Comparison of ENCODE assay signal across 8 cellular contexts in genomic region chr1:2468041-2468472, GRCh38. TPM values are rescaled to one million over a fixed set of nuclear protein-coding genes. Genes with fewer than 3 reads are reported as not detected.
DNase-seq lines count a peak whose midpoint lies in the region; ATAC-seq and TF ChIP-seq lines count a peak whose summit lies in the region.

No MANE protein-coding gene starts in this region.

- no peak overlapping the region for H3K4me3 Mint-ChIP-seq in activated T-cell treated with anti-CD3 and anti-CD28 coated beads, Interleukin-2, amount 50 U/mL, for 4 hours

- H3K4me1 ChIP-seq in Karpas-422 (ENCODE audit: low read length) (peaks cover 8% of the 10 kb centered on the region), uterus (no peaks in the 10 kb centered on the region)

- peaks cover 7% of the 10 kb centered on the region for H3K27me3 Mint-ChIP-seq in activated T-cell treated with anti-CD3 and anti-CD28 coated beads, Interleukin-2, amount 50 U/mL, for 4 hours (ENCODE audit: low read depth)

- H3K9me2 ChIP-seq in Karpas-422 (replicated peaks; ENCODE audit: insufficient read depth, low read length) = no peaks in the 10 kb centered on the region

- H3K9me3 ChIP-seq in Karpas-422 (ENCODE audit: low read length) (no peaks in the 10 kb centered on the region), uterus (no peaks in the 10 kb centered on the region)

- H3K9ac ChIP-seq in Karpas-422 (ENCODE audit: low read length) = no peak overlapping the region

- peaks cover 7% of the 10 kb centered on the region for H3K4me1 Mint-ChIP-seq in activated T-cell treated with anti-CD3 and anti-CD28 coated beads, Interleukin-2, amount 50 U/mL, for 4 hours (ENCODE audit: low read depth)

- H3K79me2 ChIP-seq in Karpas-422 (ENCODE audit: low read length) = no peaks in the 10 kb centered on the region

- H3K4me3 ChIP-seq in Karpas-422 (ENCODE audit: low read length) (no peak overlapping the region), uterus (no peak overlapping the region)

- DNase-seq in AG08395 (ENCODE audit: low spot score) (peak; percentile 59), Karpas-422 (peak; percentile 81), islet precursor cell (peak; percentile 76), SIG-M5 treated with dmso at 0.1 percent for 504 hours (lab: John Stamatoyannopoulos, UW; ENCODE audit: unreplicated experiment) (no peak), SHP77 (lab: John Stamatoyannopoulos, UW) (no peak), GM19238 (ENCODE audit: insufficient read length, low spot score) (no peak), uterus (no peak)
- DNase-seq in activated T-cell treated with anti-CD3 and anti-CD28 coated beads, Interleukin-2, amount 50 U/mL, for 4 hours = peak; percentile 26

- intact Hi-C loops in uterus (cut with DNase I; ENCODE audit: low total_unique reads) = no loop called here

- no peak for TF ChIP-seq CTCF in uterus (IDR thresholded peaks at IDR 0.05)

- H3K27me3 ChIP-seq in Karpas-422 (ENCODE audit: low read length) = no peaks in the 10 kb centered on the region
- H3K27me3 ChIP-seq in uterus = peaks cover 7 to 12% of the 10 kb centered on the region in 2 donors

- peak; percentile 20 to 32 for ATAC-seq in activated T-cell treated with anti-CD3 and anti-CD28 coated beads, Interleukin-2, amount 50 U/mL, for 4 hours

- TF ChIP-seq POLR2A in uterus (IDR thresholded peaks at IDR 0.05) = no peak

- H3K36me3 ChIP-seq in Karpas-422 (ENCODE audit: insufficient read depth, low read length) (no peaks in the 10 kb centered on the region), uterus (no peaks in the 10 kb centered on the region)

- H2AFZ ChIP-seq in Karpas-422 (ENCODE audit: low read length) = no peak overlapping the region

- H3K36me3 Mint-ChIP-seq in activated T-cell treated with anti-CD3 and anti-CD28 coated beads, Interleukin-2, amount 50 U/mL, for 4 hours (ENCODE audit: insufficient read depth) = no peaks in the 10 kb centered on the region

- H4K20me1 ChIP-seq in Karpas-422 (ENCODE audit: insufficient read depth, low read depth, low read length) = peaks cover 14% of the 10 kb centered on the region; the same call in 1 of the 2 replicates

- H3K27ac ChIP-seq in Karpas-422 (ENCODE audit: low read length) (no peak overlapping the region), uterus (no peak overlapping the region)

- no peak overlapping the region for H3K4me2 ChIP-seq in Karpas-422 (ENCODE audit: low read depth, low read length, poor library complexity, severe bottlenecking)

- no peaks in the 10 kb centered on the region for H3K9me3 Mint-ChIP-seq in activated T-cell treated with anti-CD3 and anti-CD28 coated beads, Interleukin-2, amount 50 U/mL, for 4 hours

RNA-seq across cellular contexts. Expression of gene PLCH2, which starts 8.0 kb away (rescaled TPM):
- 0.11 and 0.19 TPM in 2 replicates for total RNA-seq in Karpas-422 (2014; rRNA removed; shearing (Covaris generic); ENCODE audit: low replicate concordance)
- total RNA-seq in activated T-cell treated with anti-CD3 and anti-CD28 coated beads, Interleukin-2, amount 50 U/mL, for 4 hours = 1 to 10 TPM in 1 of 3 donors, under 1 TPM in 2; 0.58 to 1.3 (median 0.81) TPM
- total RNA-seq in uterus = 1 to 10 TPM in 1 of 4 donors, under 1 TPM in 1, not detected in 2; 0.21 to 3.0 TPM

RNA-seq across cellular contexts. Expression of gene PEX10, which starts 55.7 kb away (rescaled TPM):
- total RNA-seq in Karpas-422 (2014; rRNA removed; shearing (Covaris generic); ENCODE audit: low replicate concordance) = 21.4 and 32.4 TPM in 2 replicates
- total RNA-seq in activated T-cell treated with anti-CD3 and anti-CD28 coated beads, Interleukin-2, amount 50 U/mL, for 4 hours = 10 to 100 TPM; 23.4 to 23.6 (median 23.6) TPM
- total RNA-seq in uterus = 10 to 100 TPM in 3 of 4 donors, under 1 TPM in 1; 0.77 to 23.6 (median 13.2) TPM

RNA-seq across cellular contexts. Expression of gene PANK4, which starts 58.3 kb away (rescaled TPM):
- total RNA-seq in Karpas-422 (2014; rRNA removed; shearing (Covaris generic); ENCODE audit: low replicate concordance) = 25.1 and 25.8 TPM in 2 replicates
- 10 to 100 TPM; 38.4 to 40.5 (median 40.0) TPM for total RNA-seq in activated T-cell treated with anti-CD3 and anti-CD28 coated beads, Interleukin-2, amount 50 U/mL, for 4 hours
- total RNA-seq in uterus = 10 to 100 TPM; 29.2 to 43.9 (median 33.6) TPM

Comparison
In these comparisons a context has a peak if more than half of its experiments do, and no peak if none do; other contexts are left out.
1. DNase-seq: peak in AG08395 (single experiment), Karpas-422 (single experiment), activated T-cell treated with anti-CD3 and anti-CD28 coated beads, Interleukin-2, amount 50 U/mL, for 4 hours (single experiment) and islet precursor cell (single experiment); none in SIG-M5 treated with dmso at 0.1 percent for 504 hours (single experiment), SHP77 (0 of 2), GM19238 (single experiment) and uterus (0 of 2).